12 cellular contexts compared by ENCODE assay signal in genomic region chr17:5254903-5255521, GRCh38. TPM values are rescaled to one million over a fixed set of nuclear protein-coding genes. Genes with fewer than 3 reads are reported as not detected.
DNase-seq lines count a peak whose midpoint lies in the region; ATAC-seq, FAIRE-seq and TF ChIP-seq lines count a peak whose summit lies in the region.
"Had no signal": no experiment of that assay in that cellular context is flagged by ENCODE, and none has a peak within 500 bp of the region (broad histone marks: within the 10 kb centered on the region; RNA-seq: fewer than 3 reads in every experiment).

No MANE protein-coding gene starts in this region.

- no peak overlapping the region for H3K27ac ChIP-seq in neuronal stem cell (replicated peaks; ENCODE audit: low read length)
- H3K27ac ChIP-seq in transverse colon: no peak overlapping the region
- no peak overlapping the region for H3K27ac ChIP-seq in hepatocyte

- H3K27me3 ChIP-seq in neuronal stem cell (ENCODE audit: control insufficient read depth in 3 of 3, insufficient read depth in 3 of 3, low read depth in 1 of 3, low read length in 3 of 3) (no peaks in the 10 kb centered on the region), transverse colon (no peaks in the 10 kb centered on the region), hepatocyte (no peaks in the 10 kb centered on the region)

- no peak for TF ChIP-seq CTCF in transverse colon (IDR thresholded peaks at IDR 0.05)
- TF ChIP-seq CTCF in hepatocyte (IDR thresholded peaks at IDR 0.05; ENCODE audit: poor library complexity): no peak

- no peak overlapping the region for H3K14ac ChIP-seq in neuronal stem cell (ENCODE audit: low read length)

- no peak overlapping the region for H3K18ac ChIP-seq in neuronal stem cell (ENCODE audit: low read length)

- H3K4ac ChIP-seq in neuronal stem cell (ENCODE audit: low read length): no peak overlapping the region

- H3K23ac ChIP-seq in neuronal stem cell (ENCODE audit: low read depth, low read length, poor library complexity): no peak overlapping the region

- FAIRE-seq in GM12891 (lab: Jason Lieb, UNC): peak; percentile 94
- FAIRE-seq: islet of Langerhans had no signal

- H4K91ac ChIP-seq in neuronal stem cell (ENCODE audit: low read depth, low read length, poor library complexity): no peak overlapping the region

- no peaks in the 10 kb centered on the region for H3K79me2 ChIP-seq in hepatocyte

- no peak overlapping the region for H3K9ac ChIP-seq in neuronal stem cell (ENCODE audit: low read depth, low read length, poor library complexity)

- H3K4me1 ChIP-seq in neuronal stem cell (ENCODE audit: control insufficient read depth in 2 of 2, insufficient read depth in 1 of 2, low read depth in 1 of 2, low read length in 2 of 2) (no peaks in the 10 kb centered on the region), transverse colon (no peaks in the 10 kb centered on the region), hepatocyte (ENCODE audit: insufficient read depth) (no peaks in the 10 kb centered on the region)

- no peak for ATAC-seq in HG03439 (IDR thresholded peaks at IDR 0.05; ENCODE audit: unreplicated experiment)

- TF ChIP-seq POLR2A in GM12891 (IDR thresholded peaks at IDR 0.05; ENCODE audit: low read depth, low read length) (no peak), transverse colon (IDR thresholded peaks at IDR 0.05) (no peak)

- no peaks in the 10 kb centered on the region for H3K9me2 ChIP-seq in hepatocyte (replicated peaks; ENCODE audit: insufficient read depth)

- no CpG with 5 or more reads among the region's 5 CpGs for WGBS in neuronal stem cell (ENCODE audit: extremely low coverage in 2 of 2, insufficient read length in 2 of 2, insufficient replicate concordance in 1 of 2), 2 donors
- WGBS in transverse colon (ENCODE audit: low coverage in 1 of 2), 2 donors: 66 to 80% methylated on average over 2 to 5 of the region's 5 CpGs
- WGBS in hepatocyte (ENCODE audit: low lambda C conversion rate, missing lambda C conversion rate): 71% methylated on average over 5 of the region's 5 CpGs

- peak overlapping the region; percentile 73 for H2AFZ ChIP-seq in neuronal stem cell (ENCODE audit: low read length)
- no peak overlapping the region for H2AFZ ChIP-seq in hepatocyte

- no peak overlapping the region for H2AK5ac ChIP-seq in neuronal stem cell (ENCODE audit: low read depth, low read length)

- H4K20me1 ChIP-seq in hepatocyte (ENCODE audit: insufficient read depth, poor library complexity, severe bottlenecking): no peaks in the 10 kb centered on the region

- in situ Hi-C loops in transverse colon (cut with MboI; ENCODE audit: low pct_ligation_motif_present in 1 of 4, low pct_unique_long_range_greater_than_20kb in 1 of 4, low sequenced_read_pairs in 3 of 4): no loop called here

- H2BK15ac ChIP-seq in neuronal stem cell (ENCODE audit: low read length): no peak overlapping the region

- H2BK5ac ChIP-seq in neuronal stem cell (ENCODE audit: low read length): no peak overlapping the region

- no peak overlapping the region for H4K8ac ChIP-seq in neuronal stem cell (ENCODE audit: low read depth, low read length)

- no peak overlapping the region for H3K4me2 ChIP-seq in neuronal stem cell (ENCODE audit: insufficient read depth, low read length, poor library complexity, severe bottlenecking)
- no peak overlapping the region for H3K4me2 ChIP-seq in hepatocyte

- no peaks in the 10 kb centered on the region for H3K36me3 ChIP-seq in neuronal stem cell (replicated peaks in 1 of 2; ENCODE audit: control insufficient read depth in 2 of 2, insufficient read depth in 2 of 2, low read length in 2 of 2)
- no peaks in the 10 kb centered on the region for H3K36me3 ChIP-seq in transverse colon
- H3K36me3 ChIP-seq in hepatocyte (replicated peaks; ENCODE audit: insufficient read depth, low read depth): no peaks in the 10 kb centered on the region

- H3K4me3 ChIP-seq in neuronal stem cell (ENCODE audit: low read length in 2 of 2) (no peak overlapping the region), transverse colon (no peak overlapping the region), hepatocyte (no peak overlapping the region)

- intact Hi-C loops in transverse colon (cut with DNase I; ENCODE audit: low total_unique reads): no loop called here

- H3K9me3 ChIP-seq in neuronal stem cell (replicated peaks in 1 of 2; ENCODE audit: control insufficient read depth in 2 of 2, insufficient read depth in 1 of 2, low read depth in 1 of 2, low read length in 2 of 2) (no peaks in the 10 kb centered on the region), transverse colon (no peaks in the 10 kb centered on the region), hepatocyte (ENCODE audit: low read depth) (no peaks in the 10 kb centered on the region)

- no peak for DNase-seq in GM12891 (ENCODE audit: insufficient read length, low spot score)
- DNase-seq in KG1 (lab: John Stamatoyannopoulos, UW): peak; percentile 59
- peak; percentile 45 for DNase-seq in UCSD-AML1 (lab: John Stamatoyannopoulos, UW; ENCODE audit: unreplicated experiment)
- no peak for DNase-seq in neuronal stem cell (ENCODE audit: low spot score)
- no peak for DNase-seq in NCI-H1436 (lab: John Stamatoyannopoulos, UW)
- DNase-seq in transverse colon: no peak
- DNase-seq in hepatocyte (ENCODE audit: low spot score): no peak
- DNase-seq: activated CD4-positive, alpha-beta T cell treated with anti-CD3 and anti-CD28 coated beads, Interleukin-2, amount 10 ng/mL, durations not matched to agents 24 days and 14 days; SHP77; stimulated activated CD4-positive, alpha-beta T cell treated with anti-CD3 and anti-CD28 coated beads, Interleukin-15, amount 100 ng/mL, for 24 hours had no signal

- no peak for TF ChIP-seq EP300 in transverse colon (IDR thresholded peaks at IDR 0.05; ENCODE audit: low read depth)

- no peak overlapping the region for H2BK12ac ChIP-seq in neuronal stem cell (ENCODE audit: low read length)

- H3K79me1 ChIP-seq in neuronal stem cell (ENCODE audit: low read depth, low read length): no peaks in the 10 kb centered on the region

- no peak overlapping the region for H2BK120ac ChIP-seq in neuronal stem cell (ENCODE audit: low read depth, low read length)

TF ChIP-seq in GM12891, 5 proteins besides CTCF, POLR2A, EP300 and RAD21:
- TF ChIP-seq SPI1 (IDR thresholded peaks at IDR 0.05; ENCODE audit: low read depth, low read length) (peak; percentile 59), PAX5 (IDR thresholded peaks at IDR 0.05; ENCODE audit: insufficient read depth, low read length, severe bottlenecking) (no peak), TAF1 (IDR thresholded peaks at IDR 0.05; ENCODE audit: low read depth, low read length) (no peak), POLR2AphosphoS5 (IDR thresholded peaks at IDR 0.05; ENCODE audit: low read depth, low read length) (no peak), POU2F2 (IDR thresholded peaks at IDR 0.05; ENCODE audit: low read depth, low read length) (peak; percentile 63; the same call in 1 of the 2 replicates)

RNA-seq across cellular contexts. Expression of gene SCIMP, which starts 20.4 kb away (rescaled TPM):
- 48.3 TPM for polyA plus RNA-seq in GM12891 (2012; ENCODE audit: low read depth, missing spikeins)
- polyA plus RNA-seq in neuronal stem cell (2013, experiment 1 of 2): not detected
- polyA plus RNA-seq in neuronal stem cell (2013, experiment 2 of 2): not detected
- total RNA-seq in transverse colon (1 to 10 TPM in 2 of 4 donors, under 1 TPM in 1, not detected in 1; 0.82 to 9.1 (median 2.6) TPM), hepatocyte (0.03 TPM in 1 of 2 replicates, not detected in the other)
- polyA plus RNA-seq in hepatocyte: 0.07 and 0.57 TPM in 2 replicates
- total RNA-seq: activated CD4-positive, alpha-beta T cell treated with anti-CD3 and anti-CD28 coated beads, Interleukin-2, amount 10 ng/mL, durations not matched to agents 24 days and 14 days had no signal

RNA-seq across cellular contexts. Expression of gene RABEP1, which starts 27.1 kb away (rescaled TPM):
- 40.8 TPM for polyA plus RNA-seq in GM12891 (2012; ENCODE audit: low read depth, missing spikeins)
- 38.8 TPM for polyA plus RNA-seq in neuronal stem cell (2013, experiment 1 of 2)
- polyA plus RNA-seq in neuronal stem cell (2013, experiment 2 of 2): 37.9 TPM
- 10 to 100 TPM; 23.6 to 43.8 (median 36.0) TPM for total RNA-seq in transverse colon
- total RNA-seq in hepatocyte: 35.2 and 47.9 TPM in 2 replicates
- 31.0 and 31.7 TPM in 2 replicates for polyA plus RNA-seq in hepatocyte

Comparison
In these comparisons a context has a peak if more than half of its experiments do, and no peak if none do; other contexts are left out.
1. DNase-seq: peak in KG1 (single experiment) and UCSD-AML1 (single experiment); none in GM12891 (single experiment), neuronal stem cell (single experiment), NCI-H1436 (single experiment), transverse colon (single experiment) and hepatocyte (single experiment).